In the genomic region with DNA sequence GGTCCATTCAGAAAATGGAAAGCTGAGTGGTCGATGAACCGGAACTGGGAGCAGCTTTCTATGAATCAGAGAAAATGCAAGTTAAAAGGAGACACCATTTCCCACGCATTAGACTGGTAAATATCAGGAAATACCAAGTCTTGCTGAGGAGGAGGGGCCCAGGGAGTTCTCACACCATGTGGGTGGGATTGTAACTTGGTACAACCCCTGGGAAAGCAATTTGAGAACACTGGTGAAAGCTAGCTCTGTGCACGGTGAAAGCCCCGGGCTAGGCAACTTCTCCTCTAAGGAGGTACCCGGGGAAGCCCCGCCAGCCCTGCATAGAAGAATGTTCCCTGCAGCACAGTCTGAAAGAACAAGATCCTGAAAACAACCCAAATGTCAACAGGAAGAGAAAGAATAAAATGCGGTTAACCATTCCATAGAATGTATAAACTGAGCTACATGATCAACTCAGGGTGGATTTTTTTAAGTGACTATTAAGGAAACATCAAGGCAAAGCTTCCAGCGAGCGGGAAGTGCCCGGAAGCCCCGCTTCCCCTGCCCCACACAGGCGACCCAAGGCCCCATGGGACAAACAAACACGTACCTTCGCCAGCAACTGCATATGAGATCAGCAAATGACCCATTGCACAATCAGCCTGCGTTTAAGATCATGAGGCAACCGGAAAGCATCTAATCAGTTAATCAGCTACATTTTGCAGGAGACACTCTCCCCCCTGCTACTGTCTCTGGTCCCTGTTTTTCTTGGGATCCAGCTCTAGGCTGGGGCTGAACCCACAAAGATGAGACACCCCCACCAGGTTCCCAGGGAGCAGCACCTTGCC, we compare ENCODE assay signal across 1 cellular context.
A peak's percentile ranks its signal among the peaks of the same experiment; 100 is the strongest.
TF ChIP-seq lines count a peak whose summit lies in the region.

No MANE protein-coding gene starts in this region.

TF ChIP-seq in HEK293, 187 proteins besides CTCF, POLR2A, EP300 and RAD21 (continued from another document):
- TF ChIP-seq, protein P1, sequence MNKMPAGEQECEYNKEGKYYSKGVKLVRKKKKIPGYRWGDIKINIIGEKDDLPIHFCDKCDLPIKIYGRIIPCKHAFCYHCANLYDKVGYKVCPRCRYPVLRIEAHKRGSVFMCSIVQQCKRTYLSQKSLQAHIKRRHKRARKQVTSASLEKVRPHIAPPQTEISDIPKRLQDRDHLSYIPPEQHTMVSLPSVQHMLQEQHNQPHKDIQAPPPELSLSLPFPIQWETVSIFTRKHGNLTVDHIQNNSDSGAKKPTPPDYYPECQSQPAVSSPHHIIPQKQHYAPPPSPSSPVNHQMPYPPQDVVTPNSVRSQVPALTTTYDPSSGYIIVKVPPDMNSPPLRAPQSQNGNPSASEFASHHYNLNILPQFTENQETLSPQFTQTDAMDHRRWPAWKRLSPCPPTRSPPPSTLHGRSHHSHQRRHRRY (tag by site-specific recombination; IDR thresholded peaks at IDR 0.05), result no peak
- TF ChIP-seq, protein P2, sequence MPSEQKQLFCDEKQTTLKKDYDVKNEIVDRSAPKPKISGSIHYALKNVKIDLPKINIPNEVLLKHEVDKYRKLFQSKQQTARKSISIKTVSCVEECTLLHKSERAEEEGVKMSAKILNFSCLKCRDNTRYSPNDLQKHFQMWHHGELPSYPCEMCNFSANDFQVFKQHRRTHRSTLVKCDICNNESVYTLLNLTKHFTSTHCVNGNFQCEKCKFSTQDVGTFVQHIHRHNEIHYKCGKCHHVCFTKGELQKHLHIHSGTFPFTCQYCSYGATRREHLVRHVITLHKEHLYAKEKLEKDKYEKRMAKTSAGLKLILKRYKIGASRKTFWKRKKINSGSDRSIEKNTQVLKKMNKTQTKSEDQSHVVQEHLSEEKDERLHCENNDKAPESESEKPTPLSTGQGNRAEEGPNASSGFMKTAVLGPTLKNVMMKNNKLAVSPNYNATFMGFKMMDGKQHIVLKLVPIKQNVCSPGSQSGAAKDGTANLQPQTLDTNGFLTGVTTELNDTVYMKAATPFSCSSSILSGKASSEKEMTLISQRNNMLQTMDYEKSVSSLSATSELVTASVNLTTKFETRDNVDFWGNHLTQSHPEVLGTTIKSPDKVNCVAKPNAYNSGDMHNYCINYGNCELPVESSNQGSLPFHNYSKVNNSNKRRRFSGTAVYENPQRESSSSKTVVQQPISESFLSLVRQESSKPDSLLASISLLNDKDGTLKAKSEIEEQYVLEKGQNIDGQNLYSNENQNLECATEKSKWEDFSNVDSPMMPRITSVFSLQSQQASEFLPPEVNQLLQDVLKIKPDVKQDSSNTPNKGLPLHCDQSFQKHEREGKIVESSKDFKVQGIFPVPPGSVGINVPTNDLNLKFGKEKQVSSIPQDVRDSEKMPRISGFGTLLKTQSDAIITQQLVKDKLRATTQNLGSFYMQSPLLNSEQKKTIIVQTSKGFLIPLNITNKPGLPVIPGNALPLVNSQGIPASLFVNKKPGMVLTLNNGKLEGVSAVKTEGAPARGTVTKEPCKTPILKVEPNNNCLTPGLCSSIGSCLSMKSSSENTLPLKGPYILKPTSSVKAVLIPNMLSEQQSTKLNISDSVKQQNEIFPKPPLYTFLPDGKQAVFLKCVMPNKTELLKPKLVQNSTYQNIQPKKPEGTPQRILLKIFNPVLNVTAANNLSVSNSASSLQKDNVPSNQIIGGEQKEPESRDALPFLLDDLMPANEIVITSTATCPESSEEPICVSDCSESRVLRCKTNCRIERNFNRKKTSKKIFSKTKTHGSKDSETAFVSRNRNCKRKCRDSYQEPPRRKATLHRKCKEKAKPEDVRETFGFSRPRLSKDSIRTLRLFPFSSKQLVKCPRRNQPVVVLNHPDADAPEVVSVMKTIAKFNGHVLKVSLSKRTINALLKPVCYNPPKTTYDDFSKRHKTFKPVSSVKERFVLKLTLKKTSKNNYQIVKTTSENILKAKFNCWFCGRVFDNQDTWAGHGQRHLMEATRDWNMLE (tag by site-specific recombination; conservative IDR thresholded peaks at IDR 0.05; ENCODE audit: low read depth), result no peak
- TF ChIP-seq KLF16 (tag by site-specific recombination; IDR thresholded peaks at IDR 0.05) (no peak; the same call in 1 of the 2 replicates), ZBTB17 (tag by site-specific recombination; IDR thresholded peaks at IDR 0.05) (peak; percentile 43), ZNF2 (tag by site-specific recombination; IDR thresholded peaks at IDR 0.05) (no peak), ZNF350 (tag by site-specific recombination; IDR thresholded peaks at IDR 0.05) (no peak), KLF9 (tag by site-specific recombination; IDR thresholded peaks at IDR 0.05; ENCODE audit: low read depth) (no peak), SCRT2 (tag by site-specific recombination; IDR thresholded peaks at IDR 0.05) (no peak), ZNF544 (tag by site-specific recombination; IDR thresholded peaks at IDR 0.05) (no peak), ZNF501 (tag by site-specific recombination; IDR thresholded peaks at IDR 0.05) (no peak), ZNF76 (tag by site-specific recombination; IDR thresholded peaks at IDR 0.05; ENCODE audit: borderline replicate concordance, low read depth) (peak; percentile 58; the same call in 1 of the 2 replicates), ZNF292 (tag by site-specific recombination; IDR thresholded peaks at IDR 0.05; ENCODE audit: borderline replicate concordance, low read depth) (no peak)
- TF ChIP-seq, protein P3, sequence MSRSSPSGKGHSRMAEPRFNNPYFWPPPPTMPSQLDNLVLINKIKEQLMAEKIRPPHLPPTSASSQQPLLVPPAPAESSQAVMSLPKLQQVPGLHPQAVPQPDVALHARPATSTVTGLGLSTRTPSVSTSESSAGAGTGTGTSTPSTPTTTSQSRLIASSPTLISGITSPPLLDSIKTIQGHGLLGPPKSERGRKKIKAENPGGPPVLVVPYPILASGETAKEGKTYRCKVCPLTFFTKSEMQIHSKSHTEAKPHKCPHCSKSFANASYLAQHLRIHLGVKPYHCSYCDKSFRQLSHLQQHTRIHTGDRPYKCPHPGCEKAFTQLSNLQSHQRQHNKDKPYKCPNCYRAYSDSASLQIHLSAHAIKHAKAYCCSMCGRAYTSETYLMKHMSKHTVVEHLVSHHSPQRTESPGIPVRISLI (tag by site-specific recombination; IDR thresholded peaks at IDR 0.05), result no peak
- TF ChIP-seq, protein P4, sequence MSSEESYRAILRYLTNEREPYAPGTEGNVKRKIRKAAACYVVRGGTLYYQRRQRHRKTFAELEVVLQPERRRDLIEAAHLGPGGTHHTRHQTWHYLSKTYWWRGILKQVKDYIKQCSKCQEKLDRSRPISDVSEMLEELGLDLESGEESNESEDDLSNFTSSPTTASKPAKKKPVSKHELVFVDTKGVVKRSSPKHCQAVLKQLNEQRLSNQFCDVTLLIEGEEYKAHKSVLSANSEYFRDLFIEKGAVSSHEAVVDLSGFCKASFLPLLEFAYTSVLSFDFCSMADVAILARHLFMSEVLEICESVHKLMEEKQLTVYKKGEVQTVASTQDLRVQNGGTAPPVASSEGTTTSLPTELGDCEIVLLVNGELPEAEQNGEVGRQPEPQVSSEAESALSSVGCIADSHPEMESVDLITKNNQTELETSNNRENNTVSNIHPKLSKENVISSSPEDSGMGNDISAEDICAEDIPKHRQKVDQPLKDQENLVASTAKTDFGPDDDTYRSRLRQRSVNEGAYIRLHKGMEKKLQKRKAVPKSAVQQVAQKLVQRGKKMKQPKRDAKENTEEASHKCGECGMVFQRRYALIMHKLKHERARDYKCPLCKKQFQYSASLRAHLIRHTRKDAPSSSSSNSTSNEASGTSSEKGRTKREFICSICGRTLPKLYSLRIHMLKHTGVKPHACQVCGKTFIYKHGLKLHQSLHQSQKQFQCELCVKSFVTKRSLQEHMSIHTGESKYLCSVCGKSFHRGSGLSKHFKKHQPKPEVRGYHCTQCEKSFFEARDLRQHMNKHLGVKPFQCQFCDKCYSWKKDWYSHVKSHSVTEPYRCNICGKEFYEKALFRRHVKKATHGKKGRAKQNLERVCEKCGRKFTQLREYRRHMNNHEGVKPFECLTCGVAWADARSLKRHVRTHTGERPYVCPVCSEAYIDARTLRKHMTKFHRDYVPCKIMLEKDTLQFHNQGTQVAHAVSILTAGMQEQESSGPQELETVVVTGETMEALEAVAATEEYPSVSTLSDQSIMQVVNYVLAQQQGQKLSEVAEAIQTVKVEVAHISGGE (tag by site-specific recombination; conservative IDR thresholded peaks at IDR 0.05; ENCODE audit: low read depth), result no peak
